Comparison of ENCODE assay signal across 10 cellular contexts in the genomic region with DNA sequence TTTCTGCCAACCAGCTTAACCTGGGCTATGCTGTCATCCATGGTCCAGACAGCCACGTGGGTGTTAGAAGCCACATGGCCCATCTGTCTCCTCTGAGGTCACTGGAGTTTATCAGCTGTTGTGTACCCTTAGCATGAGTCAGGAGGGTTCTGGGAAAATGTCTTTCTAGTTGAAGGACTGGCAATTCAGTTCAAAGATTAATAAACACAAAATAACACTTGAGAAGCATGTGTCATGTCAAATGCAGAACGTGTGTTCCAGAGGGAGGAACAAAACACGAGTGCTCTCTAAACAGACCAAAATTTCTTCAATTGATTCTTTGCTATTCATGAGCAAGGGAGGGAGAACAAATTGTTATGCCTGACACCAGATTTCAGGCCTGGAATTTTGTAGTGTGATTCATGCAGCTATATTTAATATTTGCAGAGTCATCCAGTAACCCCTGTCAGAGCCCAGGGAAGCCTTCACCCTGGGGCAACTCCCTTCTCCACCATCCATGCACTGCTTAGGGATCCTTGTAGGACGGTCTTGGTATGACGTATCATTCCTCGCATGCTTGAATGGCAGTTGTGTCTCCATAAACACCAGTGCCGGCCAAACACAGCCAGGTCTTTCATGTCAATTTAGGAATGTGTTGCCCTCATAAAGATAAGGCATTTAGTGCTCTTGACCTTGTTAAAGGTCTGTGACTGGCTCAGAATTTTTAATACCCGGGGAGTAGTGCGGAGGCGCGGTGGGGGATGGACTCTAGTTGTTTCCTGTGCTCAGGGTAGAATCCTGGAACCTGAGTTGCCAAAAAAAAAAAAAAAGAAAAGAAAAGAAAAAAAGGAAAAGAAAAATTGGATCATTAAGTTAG. TPM values are rescaled to one million over a fixed set of nuclear protein-coding genes. Genes with fewer than 3 reads are reported as not detected.
DNase-seq lines count a peak whose midpoint lies in the region; ATAC-seq lines count a peak whose summit lies in the region.
"Had no signal": no experiment of that assay in that cellular context is flagged by ENCODE, and none has a peak within 500 bp of the region (broad histone marks: within the 10 kb centered on the region; RNA-seq: fewer than 3 reads in every experiment).

No MANE protein-coding gene starts in this region.

- H3K4me3 ChIP-seq in SK-N-MC (peak overlapping the region; percentile 51), skeletal muscle cell (ENCODE audit: low read depth, low read length) (no peak overlapping the region)
- H3K4me3 ChIP-seq: skin epidermis had no signal

- intact Hi-C loops in Right ventricle myocardium superior (cut with DNase I) = no loop called here

- H3K9ac ChIP-seq in SK-N-MC (ENCODE audit: insufficient read length) = no peak overlapping the region

- peak; percentile 93 for ATAC-seq in Right ventricle myocardium superior (ENCODE audit: poor library complexity)
- no peak for ATAC-seq in HG02852 (IDR thresholded peaks at IDR 0.05; ENCODE audit: unreplicated experiment)
- ATAC-seq in GM21576 (IDR thresholded peaks at IDR 0.05; ENCODE audit: unreplicated experiment) = no peak
- no peak for ATAC-seq in GM19463 (IDR thresholded peaks at IDR 0.05; ENCODE audit: unreplicated experiment)

- no peaks in the 10 kb centered on the region for H3K36me3 ChIP-seq in SK-N-MC (ENCODE audit: insufficient read depth, low read length)

- H3K9me3 ChIP-seq in SK-N-MC (ENCODE audit: low read depth, low read length) = no peaks in the 10 kb centered on the region

- DNase-seq in H4 (ENCODE audit: low spot score) = peak; percentile 91
- DNase-seq in SK-N-MC (ENCODE audit: low read depth, low spot score) = peak; percentile 35
- DNase-seq in Right ventricle myocardium superior = peak; percentile 57
- peak; percentile 78 for DNase-seq in skeletal muscle cell (ENCODE audit: low read depth)
- no peak for DNase-seq in occipital lobe (lab: John Stamatoyannopoulos, UW)
- DNase-seq: activated CD8-positive, alpha-beta memory T cell treated with anti-CD3 and anti-CD28 coated beads for 24 hours had no signal

- H3K27ac ChIP-seq in SK-N-MC = peak overlapping the region; percentile 4; the same call in 1 of the 2 replicates

RNA-seq across cellular contexts. Expression of a gene that starts 27.7 kb away (rescaled TPM):
- 25.7 and 35.3 TPM in 2 replicates for total RNA-seq in H4 (2014; rRNA removed; shearing (Covaris generic))
- total RNA-seq in Right ventricle myocardium superior (62.7 TPM), occipital lobe (174 TPM)
